ENCODE assay signal across 1 cellular context in genomic region chr14:51424569-51425251, GRCh38.
TF ChIP-seq lines count a peak whose summit lies in the region.

No MANE protein-coding gene starts in this region.

TF ChIP-seq in GM23338, 12 proteins besides CTCF, POLR2A, EP300 and RAD21 (continued from another document):
- TF ChIP-seq ZNF462 (CRISPR knock-in tag; IDR thresholded peaks at IDR 0.05) (no peak), POLR2AphosphoS5 (IDR thresholded peaks at IDR 0.05; ENCODE audit: low read depth) (no peak)
